Comparison of ENCODE assay signal across 8 cellular contexts in genomic region chr17:78923660-78924453, GRCh38. TPM values are rescaled to one million over a fixed set of nuclear protein-coding genes. Genes with fewer than 3 reads are reported as not detected.
A peak's percentile ranks its signal among the peaks of the same experiment; 100 is the strongest.
DNase-seq lines count a peak whose midpoint lies in the region; ATAC-seq and TF ChIP-seq lines count a peak whose summit lies in the region.

No MANE protein-coding gene starts in this region.

- peak overlapping the region; percentile 52 to 79 (median 79) for H3K27ac ChIP-seq in right lobe of liver

- H3K4me3 ChIP-seq in LNCaP clone FGC (ENCODE audit: low read depth, low read length) (peak overlapping the region; percentile 45), WI38 (ENCODE audit: low read depth, low read length) (peak overlapping the region; percentile 90), right lobe of liver (peak overlapping the region; percentile 38 to 53 (median 39))

- peak; percentile 53 for ATAC-seq in central memory CD8-positive, alpha-beta T cell (replicated peaks; ENCODE audit: extremely low read depth, poor library complexity, severe bottlenecking)
- ATAC-seq in right lobe of liver (peak; percentile 20 to 38 (median 30)), HG03135 (IDR thresholded peaks at IDR 0.05; ENCODE audit: unreplicated experiment) (no peak)

- peaks cover 5% of the 10 kb centered on the region for H3K4me1 Mint-ChIP-seq in central memory CD8-positive, alpha-beta T cell

- 40% methylated on average over 7 of the region's 28 CpGs for WGBS in right lobe of liver (ENCODE audit: insufficient coverage, low coverage, low lambda C conversion rate, missing lambda C conversion rate)

- peaks cover 71% of the 10 kb centered on the region for H3K27me3 Mint-ChIP-seq in central memory CD8-positive, alpha-beta T cell

- no peak for TF ChIP-seq POLR2A in right lobe of liver (IDR thresholded peaks at IDR 0.05)

- no peaks in the 10 kb centered on the region for H3K36me3 ChIP-seq in right lobe of liver

- no peaks in the 10 kb centered on the region for H3K9me3 Mint-ChIP-seq in central memory CD8-positive, alpha-beta T cell

- no peaks in the 10 kb centered on the region for H3K9me3 ChIP-seq in right lobe of liver

- H3K36me3 Mint-ChIP-seq in central memory CD8-positive, alpha-beta T cell (ENCODE audit: insufficient read depth), result peaks cover 2% of the 10 kb centered on the region

- TF ChIP-seq CTCF in LNCaP clone FGC (IDR thresholded peaks at IDR 0.05; ENCODE audit: control insufficient read depth, extremely low read depth, insufficient read depth), result no peak
- no peak for TF ChIP-seq CTCF in WI38 (IDR thresholded peaks at IDR 0.05; ENCODE audit: low read depth, low read length)
- TF ChIP-seq CTCF in right lobe of liver (IDR thresholded peaks at IDR 0.05), result no peak

- H3K27me3 ChIP-seq in right lobe of liver, result no peaks in the 10 kb centered on the region

- H3K4me1 ChIP-seq in right lobe of liver, result peaks cover 0 to 16% (median 7%) of the 10 kb centered on the region in 4 donors

- H3K27ac Mint-ChIP-seq in central memory CD8-positive, alpha-beta T cell (ENCODE audit: low read depth), result no peak overlapping the region

- DNase-seq in COLO668 (lab: John Stamatoyannopoulos, UW; ENCODE audit: unreplicated experiment) (peak; percentile 22), LNCaP clone FGC (ENCODE audit: low read depth) (peak; percentile 35), right lobe of liver (peak; percentile 70 to 82 (median 73)), dermis blood vessel endothelial cell (no peak)
- peak in 1 of 2 donors; percentile 12 for DNase-seq in central memory CD8-positive, alpha-beta T cell (ENCODE audit: low spot score in 2 of 2)
- DNase-seq in stimulated activated CD4-positive, alpha-beta T cell treated with anti-CD3 and anti-CD28 coated beads, TNF-alpha, amount 100 ng/mL, for 24 hours (ENCODE audit: low read depth in 3 of 3), result peak in 2 of 3 experiments; percentile 9 to 55

- intact Hi-C loops in right lobe of liver (cut with DNase I), result no loop called here

- peak overlapping the region; percentile 71 for H3K4me3 Mint-ChIP-seq in central memory CD8-positive, alpha-beta T cell

RNA-seq across cellular contexts. Expression of gene TIMP2, which starts 1.3 kb away (rescaled TPM):
- total RNA-seq in right lobe of liver (10 to 100 TPM; 18.9 to 36.1 (median 26.7) TPM), dermis blood vessel endothelial cell (57.9 and 95.3 TPM in 2 replicates)

RNA-seq across cellular contexts. Expression of gene CEP295NL, which starts 20.9 kb away (rescaled TPM):
- total RNA-seq in right lobe of liver, result 1 to 10 TPM in 1 of 6 experiments, under 1 TPM in 5; 0.19 to 1.0 (median 0.53) TPM
- 1.5 and 5.1 TPM in 2 replicates for total RNA-seq in dermis blood vessel endothelial cell

RNA-seq across cellular contexts. Expression of gene LGALS3BP, which starts 55.9 kb away (rescaled TPM):
- total RNA-seq in right lobe of liver, result 100 to 1,000 TPM in 4 of 6 experiments, 10 to 100 TPM in 2; 82.8 to 257 (median 121) TPM
- 3.5 and 7.5 TPM in 2 replicates for total RNA-seq in dermis blood vessel endothelial cell

Comparison
In these comparisons a context has a peak if more than half of its experiments do, and no peak if none do; other contexts are left out.
1. H3K4me3 ChIP-seq: peak in every context shown above with its lines; median percentile 90 in WI38; 45 in LNCaP clone FGC; 39 in right lobe of liver.